ENCODE assay signal across 10 cellular contexts in the genomic region with DNA sequence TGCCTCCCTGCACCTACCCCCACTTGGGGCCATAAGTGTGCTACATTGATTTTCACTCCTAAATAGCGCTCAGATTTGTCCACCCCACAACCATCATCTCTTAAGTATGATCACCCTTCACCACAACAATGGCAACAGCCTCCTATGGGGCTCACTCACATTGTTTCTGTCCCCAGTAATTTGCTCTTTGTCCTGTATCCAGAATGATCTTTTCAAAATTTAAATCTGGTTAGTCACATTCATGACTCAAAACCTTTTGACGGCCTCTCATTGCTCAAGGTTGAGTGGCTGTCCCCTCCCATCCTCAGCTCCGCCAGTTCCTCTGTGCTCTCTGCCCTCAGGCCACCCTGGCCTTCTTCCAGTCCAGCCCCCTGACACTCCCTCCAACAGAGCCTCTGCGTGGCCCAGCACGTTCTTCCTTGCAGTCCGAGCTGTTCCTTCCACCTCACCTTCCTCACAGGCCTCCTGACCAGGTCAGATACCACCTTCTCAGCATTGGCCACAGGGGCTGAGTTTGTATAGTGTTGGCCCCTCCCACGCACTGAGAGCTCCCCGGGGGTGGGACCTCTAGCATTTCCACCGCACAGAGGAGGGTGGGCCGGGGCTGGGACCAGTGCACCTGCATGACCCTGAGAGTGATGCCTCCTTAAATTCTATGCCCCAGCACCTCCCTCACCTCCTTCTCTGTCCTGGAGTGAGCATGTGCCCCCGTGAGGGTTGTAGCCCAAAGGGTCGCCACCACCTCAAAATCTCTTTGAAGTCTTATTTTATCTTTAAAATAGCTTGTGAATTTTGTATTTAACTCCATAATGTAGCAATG. TPM values are rescaled to one million over a fixed set of nuclear protein-coding genes. Genes with fewer than 3 reads are reported as not detected.
A peak's percentile ranks its signal among the peaks of the same experiment; 100 is the strongest.
DNase-seq lines count a peak whose midpoint lies in the region; ATAC-seq, FAIRE-seq and TF ChIP-seq lines count a peak whose summit lies in the region.
"Had no signal": no experiment of that assay in that cellular context is flagged by ENCODE, and none has a peak within 500 bp of the region (broad histone marks: within the 10 kb centered on the region; RNA-seq: fewer than 3 reads in every experiment).

No MANE protein-coding gene starts in this region.

- DNase-seq in GOT3 (lab: John Stamatoyannopoulos, UW) (peak; percentile 34), RCC 7860 (ENCODE audit: low spot score) (peak; percentile 85), fibroblast of pulmonary artery (ENCODE audit: low read depth) (peak; percentile 77), smooth muscle cell (lab: John Stamatoyannopoulos, UW; ENCODE audit: unreplicated experiment) (no peak), GM13977 (ENCODE audit: low spot score) (no peak), immature natural killer cell (no peak), superior temporal gyrus (ENCODE audit: extremely low spot score) (no peak)
- DNase-seq: activated naive CD4-positive, alpha-beta T cell treated with anti-CD3 and anti-CD28 coated beads for 36 hours had no signal

- no peak overlapping the region for H3K4me2 ChIP-seq in smooth muscle cell

- H3K9ac ChIP-seq in smooth muscle cell (ENCODE audit: low read depth): peak overlapping the region; percentile 15

- no peaks in the 10 kb centered on the region for H3K9me3 ChIP-seq in smooth muscle cell (replicated peaks; ENCODE audit: low read depth)

- no peaks in the 10 kb centered on the region for H3K9me3 Mint-ChIP-seq in immature natural killer cell
- H3K9me3 Mint-ChIP-seq: activated naive CD4-positive, alpha-beta T cell treated with anti-CD3 and anti-CD28 coated beads for 36 hours had no signal

- no peaks in the 10 kb centered on the region for H3K79me2 ChIP-seq in smooth muscle cell (ENCODE audit: low read depth)

- no peak overlapping the region for H3K4me3 Mint-ChIP-seq in immature natural killer cell
- H3K4me3 Mint-ChIP-seq: activated naive CD4-positive, alpha-beta T cell treated with anti-CD3 and anti-CD28 coated beads for 36 hours had no signal

- no peaks in the 10 kb centered on the region for H3K36me3 ChIP-seq in smooth muscle cell (ENCODE audit: low read depth)

- peak overlapping the region; percentile 72 for H3K27ac ChIP-seq in smooth muscle cell (ENCODE audit: low read depth)

- FAIRE-seq in RCC 7860 (lab: Jason Lieb, UNC): peak; percentile 83
- FAIRE-seq: GM12878 had no signal

- H3F3A ChIP-seq in smooth muscle cell (ENCODE audit: low read depth): peaks cover 13% of the 10 kb centered on the region

- no peaks in the 10 kb centered on the region for H3K4me1 Mint-ChIP-seq in immature natural killer cell

- H3K27ac Mint-ChIP-seq in immature natural killer cell: no peak overlapping the region
- H3K27ac Mint-ChIP-seq: activated naive CD4-positive, alpha-beta T cell treated with anti-CD3 and anti-CD28 coated beads for 36 hours had no signal

- H3K27me3 Mint-ChIP-seq in immature natural killer cell (ENCODE audit: low read depth in 3 of 3): peaks cover 2 to 17% (median 8%) of the 10 kb centered on the region in 3 donors

- H3K36me3 Mint-ChIP-seq in immature natural killer cell: peaks cover 0 to 4% (median 0%) of the 10 kb centered on the region in 3 donors

- peaks cover 10% of the 10 kb centered on the region for H3K27me3 ChIP-seq in smooth muscle cell (ENCODE audit: low read depth)

- WGBS in smooth muscle cell (ENCODE audit: low lambda C conversion rate): 60% methylated on average over 12 of the region's 12 CpGs

- H2AFZ ChIP-seq in smooth muscle cell (ENCODE audit: low read depth): no peak overlapping the region

- no peak for ATAC-seq in HG03196 (IDR thresholded peaks at IDR 0.05; ENCODE audit: unreplicated experiment)
- ATAC-seq: GM12878 had no signal

- H4K20me1 ChIP-seq in smooth muscle cell (ENCODE audit: low read depth): no peaks in the 10 kb centered on the region

- H3K4me3 ChIP-seq in fibroblast of pulmonary artery (replicated peaks; ENCODE audit: low read depth, low read length): no peak overlapping the region
- H3K4me3 ChIP-seq in smooth muscle cell: no peak overlapping the region
- H3K4me3 ChIP-seq: GM12878 had no signal

- no peak for TF ChIP-seq CTCF in fibroblast of pulmonary artery (IDR thresholded peaks at IDR 0.05; ENCODE audit: low read length, missing control alignments)
- TF ChIP-seq CTCF in smooth muscle cell (IDR thresholded peaks at IDR 0.05; ENCODE audit: borderline replicate concordance, insufficient read depth, poor library complexity, severe bottlenecking): no peak
- no peak for TF ChIP-seq CTCF in GM13977 (IDR thresholded peaks at IDR 0.05; ENCODE audit: extremely low read depth, insufficient read depth, missing control alignments)

- in situ Hi-C loops in GM13977 (cut with MboI; ENCODE audit: low pct_unique_long_range_greater_than_20kb, low sequenced_read_pairs, unreplicated experiment): no loop called here

- H3K4me1 ChIP-seq in smooth muscle cell (ENCODE audit: low read depth): peaks cover 9% of the 10 kb centered on the region

RNA-seq across cellular contexts. Expression of gene PPP1R3G, which starts 2.4 kb away (rescaled TPM):
- total RNA-seq in smooth muscle cell: 0.63 and 1.4 TPM in 2 replicates
- polyA plus RNA-seq in smooth muscle cell (1.4 and 1.8 TPM in 2 replicates), immature natural killer cell (not detected)
- total RNA-seq: activated naive CD4-positive, alpha-beta T cell treated with anti-CD3 and anti-CD28 coated beads for 36 hours had no signal

Comparison
In these comparisons a context has a peak if more than half of its experiments do, and no peak if none do; other contexts are left out.
1. DNase-seq: peak in GOT3 (single experiment), RCC 7860 (single experiment) and fibroblast of pulmonary artery (single experiment); none in smooth muscle cell (single experiment), GM13977 (single experiment), immature natural killer cell (0 of 3) and superior temporal gyrus (single experiment).